29 cellular contexts compared by ENCODE assay signal in the genomic region with DNA sequence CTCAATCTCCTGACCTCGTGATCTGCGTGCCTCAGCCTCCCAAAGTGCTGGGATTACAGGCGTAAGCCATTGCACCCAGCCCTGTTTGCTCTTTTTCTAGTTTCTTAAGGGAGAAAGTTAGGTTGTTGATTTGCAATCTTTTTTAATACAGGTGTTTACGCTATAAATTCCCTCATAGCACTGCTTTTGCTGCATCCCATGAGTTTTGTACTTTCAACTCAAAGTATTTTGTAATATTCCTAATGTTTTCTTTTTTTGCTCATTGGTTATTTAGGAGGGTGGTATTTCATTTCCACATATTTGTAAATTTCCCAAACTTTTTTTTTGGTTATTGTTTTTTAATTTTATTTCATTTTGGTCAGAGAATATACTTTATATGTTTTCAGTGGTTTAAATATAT.
"Had no signal": no experiment of that assay in that cellular context is flagged by ENCODE, and none has a peak within 500 bp of the region (broad histone marks: within the 10 kb centered on the region; RNA-seq: fewer than 3 reads in every experiment).

No MANE protein-coding gene starts in this region.

- H3K4me3 Mint-ChIP-seq: stimulated activated effector memory CD8-positive, alpha-beta T cell treated with anti-CD3 and anti-CD28 coated beads, Interleukin-12 subunit alpha, Interleukin-12 subunit beta, amount 100 ng/mL, for 72 hours; stimulated activated memory B cell treated with anti-CD40 and anti-IgM and Interleukin-4, amounts not matched to agents 10 μg/mL and 1 μg/mL and 100 μg/mL, for 72 hours; stimulated activated naive B cell treated with anti-CD40 and anti-IgM and Interleukin-4, amounts not matched to agents 10 μg/mL and 1 μg/mL and 100 μg/mL, for 72 hours; stimulated activated naive CD8-positive, alpha-beta T cell treated with anti-CD3 and anti-CD28 coated beads, Interleukin-15, amount 100 ng/mL, for 72 hours; stimulated activated naive CD8-positive, alpha-beta T cell treated with anti-CD3 and anti-CD28 coated beads, Interleukin-15, Interleukin-2, amounts not matched to agents 100 ng/mL and 50 ng/mL, for 24 hours; type B pancreatic cell had no signal

- H3K9me3 Mint-ChIP-seq: stimulated activated effector memory CD8-positive, alpha-beta T cell treated with anti-CD3 and anti-CD28 coated beads, Interleukin-12 subunit alpha, Interleukin-12 subunit beta, amount 100 ng/mL, for 72 hours; stimulated activated memory B cell treated with anti-CD40 and anti-IgM and Interleukin-4, amounts not matched to agents 10 μg/mL and 1 μg/mL and 100 μg/mL, for 72 hours; stimulated activated naive B cell treated with anti-CD40 and anti-IgM and Interleukin-4, amounts not matched to agents 10 μg/mL and 1 μg/mL and 100 μg/mL, for 72 hours; stimulated activated naive CD8-positive, alpha-beta T cell treated with anti-CD3 and anti-CD28 coated beads, Interleukin-15, amount 100 ng/mL, for 72 hours; stimulated activated naive CD8-positive, alpha-beta T cell treated with anti-CD3 and anti-CD28 coated beads, Interleukin-15, Interleukin-2, amounts not matched to agents 100 ng/mL and 50 ng/mL, for 24 hours; type B pancreatic cell had no signal

- DNase-seq: stimulated activated CD4-positive, alpha-beta T cell treated with anti-CD3 and anti-CD28 coated beads, Interleukin-2, amount 100 ng/mL, for 48 hours; stimulated activated CD4-positive, alpha-beta T cell treated with anti-CD3 and anti-CD28 coated beads, Interleukin-4, amount 100 ng/mL, for 1 hour; stimulated activated CD4-positive, alpha-beta T cell treated with anti-CD3 and anti-CD28 coated beads, Interleukin-4, amount 100 ng/mL, for 24 hours; stimulated activated CD4-positive, alpha-beta T cell treated with anti-CD3 and anti-CD28 coated beads, Interleukin-4, amount 100 ng/mL, for 4 hours; stimulated activated CD8-positive, alpha-beta memory T cell treated with anti-CD3 and anti-CD28 coated beads, Interleukin-4, amount 100 ng/mL, for 48 hours; stimulated activated naive B cell treated with anti-CD40 and anti-IgM and Interleukin-4, amounts not matched to agents 10 μg/mL and 1 μg/mL and 100 μg/mL, for 72 hours; stimulated activated naive CD4-positive, alpha-beta T cell; stimulated activated naive CD4-positive, alpha-beta T cell treated with Interleukin-2 at 50 U/mL for 16 hours; stimulated activated naive CD8-positive, alpha-beta T cell treated with anti-CD3 and anti-CD28 coated beads, Interleukin-15, amount 100 ng/mL, for 72 hours; stimulated activated naive CD8-positive, alpha-beta T cell treated with anti-CD3 and anti-CD28 coated beads, Interleukin-15, Interleukin-2, amounts not matched to agents 100 U/mL and 50 U/mL, for 24 hours; stomach; substantia nigra; testis; thyroid gland; tibial artery; transverse colon; trophoblast cell; upper lobe of left lung; uterus had no signal

- H3K36me3 ChIP-seq: stomach, suprapubic skin, thoracic aorta, thyroid gland, tibial artery, transverse colon, upper lobe of left lung, upper lobe of right lung, uterus, vagina had no signal

- FAIRE-seq: urothelium cell line had no signal

- H3K27ac Mint-ChIP-seq: stimulated activated effector memory CD8-positive, alpha-beta T cell treated with anti-CD3 and anti-CD28 coated beads, Interleukin-12 subunit alpha, Interleukin-12 subunit beta, amount 100 ng/mL, for 72 hours; stimulated activated memory B cell treated with anti-CD40 and anti-IgM and Interleukin-4, amounts not matched to agents 10 μg/mL and 1 μg/mL and 100 μg/mL, for 72 hours; stimulated activated naive B cell treated with anti-CD40 and anti-IgM and Interleukin-4, amounts not matched to agents 10 μg/mL and 1 μg/mL and 100 μg/mL, for 72 hours; stimulated activated naive CD8-positive, alpha-beta T cell treated with anti-CD3 and anti-CD28 coated beads, Interleukin-15, amount 100 ng/mL, for 72 hours; stimulated activated naive CD8-positive, alpha-beta T cell treated with anti-CD3 and anti-CD28 coated beads, Interleukin-15, Interleukin-2, amounts not matched to agents 100 ng/mL and 50 ng/mL, for 24 hours; type B pancreatic cell had no signal

- ATAC-seq: stimulated activated effector memory CD8-positive, alpha-beta T cell treated with anti-CD3 and anti-CD28 coated beads, Interleukin-12 subunit alpha, Interleukin-12 subunit beta, amount 100 ng/mL, for 72 hours; stimulated activated memory B cell treated with anti-CD40 and anti-IgM and Interleukin-4, amounts not matched to agents 10 μg/mL and 1 μg/mL and 100 μg/mL, for 72 hours; stimulated activated naive B cell treated with anti-CD40 and anti-IgM and Interleukin-4, amounts not matched to agents 10 μg/mL and 1 μg/mL and 100 μg/mL, for 72 hours; stimulated activated naive CD8-positive, alpha-beta T cell treated with anti-CD3 and anti-CD28 coated beads, Interleukin-15, amount 100 ng/mL, for 72 hours; stimulated activated naive CD8-positive, alpha-beta T cell treated with anti-CD3 and anti-CD28 coated beads, Interleukin-15, Interleukin-2, amounts not matched to agents 100 U/mL and 50 U/mL, for 24 hours; upper lobe of right lung had no signal

- H3K27me3 ChIP-seq: stomach, suprapubic skin, testis, thyroid gland, tibial artery, tibial nerve, transverse colon, upper lobe of left lung, upper lobe of right lung, uterus, vagina had no signal

- H3K9me3 ChIP-seq: stomach, suprapubic skin, testis, thoracic aorta, thyroid gland, tibial artery, tibial nerve, transverse colon, upper lobe of left lung, upper lobe of right lung, uterus, vagina had no signal

- H3K36me3 Mint-ChIP-seq: stimulated activated effector memory CD8-positive, alpha-beta T cell treated with anti-CD3 and anti-CD28 coated beads, Interleukin-12 subunit alpha, Interleukin-12 subunit beta, amount 100 ng/mL, for 72 hours; stimulated activated memory B cell treated with anti-CD40 and anti-IgM and Interleukin-4, amounts not matched to agents 10 μg/mL and 1 μg/mL and 100 μg/mL, for 72 hours had no signal

- H3K4me1 ChIP-seq: suprapubic skin, testis, thyroid gland, tibial artery, tibial nerve, transverse colon, upper lobe of right lung had no signal

- H3K27ac ChIP-seq: stomach, suprapubic skin, testis, thoracic aorta, thyroid gland, tibial artery, tibial nerve, transverse colon, upper lobe of left lung, upper lobe of right lung, uterus, vagina had no signal

- H3K27me3 Mint-ChIP-seq: stimulated activated memory B cell treated with anti-CD40 and anti-IgM and Interleukin-4, amounts not matched to agents 10 μg/mL and 1 μg/mL and 100 μg/mL, for 72 hours; stimulated activated naive B cell treated with anti-CD40 and anti-IgM and Interleukin-4, amounts not matched to agents 10 μg/mL and 1 μg/mL and 100 μg/mL, for 72 hours; stimulated activated naive CD8-positive, alpha-beta T cell treated with anti-CD3 and anti-CD28 coated beads, Interleukin-15, amount 100 ng/mL, for 72 hours; stimulated activated naive CD8-positive, alpha-beta T cell treated with anti-CD3 and anti-CD28 coated beads, Interleukin-15, Interleukin-2, amounts not matched to agents 100 ng/mL and 50 ng/mL, for 24 hours; type B pancreatic cell had no signal

- H3K4me3 ChIP-seq: stomach, suprapubic skin, testis, thoracic aorta, thyroid gland, tibial artery, tibial nerve, transverse colon, upper lobe of left lung, upper lobe of right lung, uterus, vagina had no signal
